18 cellular contexts compared by ENCODE assay signal in the genomic region with DNA sequence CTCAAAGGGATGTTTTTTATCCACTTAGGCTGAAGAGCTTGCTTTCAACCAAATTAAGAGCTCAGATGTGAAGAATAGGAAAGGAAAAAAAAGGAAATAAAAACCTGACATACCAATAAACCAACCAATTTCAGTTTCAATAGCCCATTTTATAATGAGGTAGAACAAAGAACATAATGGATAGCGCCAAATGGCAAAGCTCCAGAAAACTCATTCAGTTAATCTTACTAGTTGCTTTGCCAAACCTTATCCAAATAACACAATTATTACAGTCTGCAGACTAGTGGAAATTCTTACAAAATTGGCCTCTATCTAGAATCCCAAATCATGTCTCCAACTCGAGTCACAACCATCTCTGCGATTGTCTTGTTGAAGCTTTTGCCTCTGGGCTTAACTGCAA.
DNase-seq lines count a peak whose midpoint lies in the region; ATAC-seq and TF ChIP-seq lines count a peak whose summit lies in the region.
"Had no signal": no experiment of that assay in that cellular context is flagged by ENCODE, and none has a peak within 500 bp of the region (broad histone marks: within the 10 kb centered on the region; RNA-seq: fewer than 3 reads in every experiment).

No MANE protein-coding gene starts in this region.

- CTCF ChIA-PET in naive thymus-derived CD4-positive, alpha-beta T cell (lab: Charles Lee) = no interaction called here

- no peak overlapping the region for H3K27ac Mint-ChIP-seq in naive thymus-derived CD4-positive, alpha-beta T cell
- H3K27ac Mint-ChIP-seq: activated naive CD4-positive, alpha-beta T cell treated with anti-CD3 and anti-CD28 coated beads, Interleukin-2, amount 50 U/mL, for 24 hours; B cell; endodermal cell; memory B cell had no signal

- H3K9me3 ChIP-seq in SJCRH30 (replicated peaks) = no peaks in the 10 kb centered on the region; the same call in 1 of the 2 replicates
- no peaks in the 10 kb centered on the region for H3K9me3 ChIP-seq in ascending aorta
- no peaks in the 10 kb centered on the region for H3K9me3 ChIP-seq in naive thymus-derived CD4-positive, alpha-beta T cell (ENCODE audit: control insufficient read depth in 2 of 3, low read length in 3 of 3)

- no peaks in the 10 kb centered on the region for H3K79me2 ChIP-seq in ACC112 (ENCODE audit: control insufficient read depth, insufficient read depth, low read length, unreplicated experiment)

- H3K4me3 ChIP-seq in ACC112 (ENCODE audit: low read depth, low read length) (peak overlapping the region; percentile 16; the same call in 1 of the 2 replicates), SJCRH30 (no peak overlapping the region; the same call in 1 of the 2 replicates), fibroblast of pulmonary artery (replicated peaks; ENCODE audit: low read depth, low read length) (no peak overlapping the region), ascending aorta (no peak overlapping the region)
- no peak overlapping the region for H3K4me3 ChIP-seq in naive thymus-derived CD4-positive, alpha-beta T cell (ENCODE audit: low read length)

- intact Hi-C loops in ascending aorta (cut with DNase I) = no loop called here
- intact Hi-C loops in naive thymus-derived CD4-positive, alpha-beta T cell (cut with micrococcal nuclease) = no loop called here

- no peak for ATAC-seq in GM19463 (IDR thresholded peaks at IDR 0.05; ENCODE audit: unreplicated experiment)
- ATAC-seq in naive thymus-derived CD4-positive, alpha-beta T cell = no peak
- ATAC-seq in HG03457 (IDR thresholded peaks at IDR 0.05; ENCODE audit: unreplicated experiment) = no peak

- peak; percentile 30 for DNase-seq in NCI-H1092 (lab: John Stamatoyannopoulos, UW)
- DNase-seq in SJCRH30 = peak in 1 of 2 experiments; percentile 57
- DNase-seq in fibroblast of pulmonary artery (ENCODE audit: low read depth) = peak; percentile 72
- DNase-seq in ascending aorta (ENCODE audit: low spot score in 2 of 2) = no peak
- no peak for DNase-seq in naive thymus-derived CD4-positive, alpha-beta T cell
- DNase-seq: activated CD4-positive, alpha-beta T cell treated with anti-CD3 and anti-CD28 coated beads for 1 hour; central memory CD4-positive, alpha-beta T cell; endodermal cell; NCI-H187 treated with DMSO at 0.1 percent for 48 hours; stimulated activated CD4-positive, alpha-beta T cell treated with anti-CD3 and anti-CD28 coated beads, Interleukin-2, amount 100 ng/mL, for 24 hours; T1000 had no signal

- H3K9me3 Mint-ChIP-seq in naive thymus-derived CD4-positive, alpha-beta T cell = no peaks in the 10 kb centered on the region
- H3K9me3 Mint-ChIP-seq: activated naive CD4-positive, alpha-beta T cell treated with anti-CD3 and anti-CD28 coated beads, Interleukin-2, amount 50 U/mL, for 24 hours; endodermal cell; memory B cell had no signal

- peaks cover 25% of the 10 kb centered on the region for H3K4me1 ChIP-seq in ACC112 (ENCODE audit: control insufficient read depth, insufficient read depth, low read length, unreplicated experiment)
- H3K4me1 ChIP-seq in SJCRH30 = peaks cover 23% of the 10 kb centered on the region
- H3K4me1 ChIP-seq in ascending aorta = no peaks in the 10 kb centered on the region
- H3K4me1 ChIP-seq in naive thymus-derived CD4-positive, alpha-beta T cell (ENCODE audit: control insufficient read depth in 2 of 2, insufficient read depth in 2 of 2, low read length in 2 of 2) = no peaks in the 10 kb centered on the region

- POLR2A ChIA-PET in naive thymus-derived CD4-positive, alpha-beta T cell (lab: Charles Lee) = no interaction called here

- TF ChIP-seq CTCF in fibroblast of pulmonary artery (IDR thresholded peaks at IDR 0.05; ENCODE audit: low read length, missing control alignments) = no peak
- no peak for TF ChIP-seq CTCF in ascending aorta (IDR thresholded peaks at IDR 0.05)

- H2AFZ ChIP-seq in ACC112 (ENCODE audit: low read length, unreplicated experiment) = no peak overlapping the region

- H3K36me3 ChIP-seq in ACC112 (ENCODE audit: insufficient read depth, low read length) (no peaks in the 10 kb centered on the region), SJCRH30 (no peaks in the 10 kb centered on the region), ascending aorta (no peaks in the 10 kb centered on the region)
- H3K36me3 ChIP-seq in naive thymus-derived CD4-positive, alpha-beta T cell (ENCODE audit: control insufficient read depth in 2 of 3, insufficient read depth in 3 of 3, low read length in 3 of 3) = no peaks in the 10 kb centered on the region

- H3K36me3 Mint-ChIP-seq in naive thymus-derived CD4-positive, alpha-beta T cell = no peaks in the 10 kb centered on the region
- H3K36me3 Mint-ChIP-seq: activated naive CD4-positive, alpha-beta T cell treated with anti-CD3 and anti-CD28 coated beads, Interleukin-2, amount 50 U/mL, for 24 hours; memory B cell had no signal

- no peak overlapping the region; the same call in 1 of the 2 replicates for H3K27ac ChIP-seq in ACC112 (ENCODE audit: low read depth, low read length)
- peak overlapping the region; percentile 46 for H3K27ac ChIP-seq in SJCRH30
- no peak overlapping the region for H3K27ac ChIP-seq in ascending aorta
- H3K27ac ChIP-seq in naive thymus-derived CD4-positive, alpha-beta T cell (ENCODE audit: low read depth, low read length) = no peak overlapping the region
- H3K27ac ChIP-seq: KMS-11 had no signal

- H3K4me3 Mint-ChIP-seq in naive thymus-derived CD4-positive, alpha-beta T cell = no peak overlapping the region
- H3K4me3 Mint-ChIP-seq: activated naive CD4-positive, alpha-beta T cell treated with anti-CD3 and anti-CD28 coated beads, Interleukin-2, amount 50 U/mL, for 24 hours; B cell; endodermal cell; memory B cell had no signal

- H3K4me1 Mint-ChIP-seq in naive thymus-derived CD4-positive, alpha-beta T cell = peaks cover 0 to 5% (median 0%) of the 10 kb centered on the region in 7 donors
- H3K4me1 Mint-ChIP-seq: activated naive CD4-positive, alpha-beta T cell treated with anti-CD3 and anti-CD28 coated beads, Interleukin-2, amount 50 U/mL, for 24 hours; B cell; endodermal cell; memory B cell had no signal

- no peaks in the 10 kb centered on the region for H3K27me3 Mint-ChIP-seq in naive thymus-derived CD4-positive, alpha-beta T cell
- H3K27me3 Mint-ChIP-seq: activated naive CD4-positive, alpha-beta T cell treated with anti-CD3 and anti-CD28 coated beads, Interleukin-2, amount 50 U/mL, for 24 hours; B cell; memory B cell had no signal

- H3K27me3 ChIP-seq in ACC112 (ENCODE audit: insufficient read depth, low read length) = no peaks in the 10 kb centered on the region
- H3K27me3 ChIP-seq in SJCRH30 = no peaks in the 10 kb centered on the region
- H3K27me3 ChIP-seq in ascending aorta = no peaks in the 10 kb centered on the region
- no peaks in the 10 kb centered on the region for H3K27me3 ChIP-seq in naive thymus-derived CD4-positive, alpha-beta T cell (ENCODE audit: control insufficient read depth in 2 of 2, insufficient read depth in 2 of 2, low read length in 2 of 2)

Comparison
In these comparisons a context has a peak if more than half of its experiments do, and no peak if none do; other contexts are left out.
1. DNase-seq: peak in NCI-H1092 (single experiment) and fibroblast of pulmonary artery (single experiment); none in ascending aorta (0 of 2) and naive thymus-derived CD4-positive, alpha-beta T cell (0 of 9).